19 cellular contexts compared by ENCODE assay signal in genomic region chr7:37205451-37205850, GRCh38.
"Had no signal": no experiment of that assay in that cellular context is flagged by ENCODE, and none has a peak within 500 bp of the region (broad histone marks: within the 10 kb centered on the region; RNA-seq: fewer than 3 reads in every experiment).

No MANE protein-coding gene starts in this region.

- H3K9me3 Mint-ChIP-seq: activated CD4-positive, alpha-beta memory T cell treated with anti-CD3 and anti-CD28 coated beads, Interleukin-2, amount 10 ng/mL, durations not matched to agents 7 days and 5 days had no signal

- H3K27ac ChIP-seq: ascending aorta, coronary artery, gastrocnemius medialis, left ventricle myocardium inferior, uterus, VCaP had no signal

- H3K27me3 ChIP-seq: ascending aorta, gastrocnemius medialis, tibial nerve, uterus had no signal

- H3K4me3 ChIP-seq: ascending aorta, coronary artery, gastrocnemius medialis, left ventricle myocardium inferior, tibial nerve, uterus had no signal

- DNase-seq: activated CD4-positive, alpha-beta memory T cell treated with anti-CD3 and anti-CD28 coated beads, Interleukin-2, amount 10 ng/mL, durations not matched to agents 7 days and 5 days; activated CD4-positive, alpha-beta T cell treated with anti-CD3 and anti-CD28 coated beads for 1 hour; activated naive CD4-positive, alpha-beta T cell; gastrocnemius medialis; head of caudate nucleus; kidney; left ventricle myocardium inferior; mammary epithelial cell; occipital lobe; stimulated activated CD4-positive, alpha-beta T cell treated with anti-CD3 and anti-CD28 coated beads, Interleukin-12 subunit alpha, Interleukin-12 subunit beta, amount 100 ng/mL, for 4 hours; stimulated activated CD4-positive, alpha-beta T cell treated with anti-CD3 and anti-CD28 coated beads, Interleukin-1b, Interleukin-23, amount 100 ng/mL, for 48 hours; stimulated activated CD8-positive, alpha-beta memory T cell treated with anti-CD3 and anti-CD28 coated beads, Interleukin-4, amount 100 ng/mL, for 48 hours; stimulated activated naive CD8-positive, alpha-beta T cell treated with anti-CD3 and anti-CD28 coated beads, Interleukin-15, Interleukin-2, amounts not matched to agents 100 U/mL and 50 U/mL, for 24 hours; T-helper 17 cell; uterus had no signal

- H3K9me3 ChIP-seq: ascending aorta, gastrocnemius medialis, tibial nerve, uterus had no signal

- FAIRE-seq: kidney had no signal

- H3K36me3 ChIP-seq: uterus had no signal

- H3K27ac Mint-ChIP-seq: activated CD4-positive, alpha-beta memory T cell treated with anti-CD3 and anti-CD28 coated beads, Interleukin-2, amount 10 ng/mL, durations not matched to agents 7 days and 5 days had no signal

- H3K4me3 Mint-ChIP-seq: activated CD4-positive, alpha-beta memory T cell treated with anti-CD3 and anti-CD28 coated beads, Interleukin-2, amount 10 ng/mL, durations not matched to agents 7 days and 5 days; T-helper 17 cell had no signal

- ATAC-seq: gastrocnemius medialis; stimulated activated naive CD8-positive, alpha-beta T cell treated with anti-CD3 and anti-CD28 coated beads, Interleukin-15, Interleukin-2, amounts not matched to agents 100 U/mL and 50 U/mL, for 24 hours; T-helper 17 cell had no signal

- H3K27me3 Mint-ChIP-seq: activated CD4-positive, alpha-beta memory T cell treated with anti-CD3 and anti-CD28 coated beads, Interleukin-2, amount 10 ng/mL, durations not matched to agents 7 days and 5 days; T-helper 17 cell had no signal
